ENCODE assay signal across 1 cellular context in the genomic region with DNA sequence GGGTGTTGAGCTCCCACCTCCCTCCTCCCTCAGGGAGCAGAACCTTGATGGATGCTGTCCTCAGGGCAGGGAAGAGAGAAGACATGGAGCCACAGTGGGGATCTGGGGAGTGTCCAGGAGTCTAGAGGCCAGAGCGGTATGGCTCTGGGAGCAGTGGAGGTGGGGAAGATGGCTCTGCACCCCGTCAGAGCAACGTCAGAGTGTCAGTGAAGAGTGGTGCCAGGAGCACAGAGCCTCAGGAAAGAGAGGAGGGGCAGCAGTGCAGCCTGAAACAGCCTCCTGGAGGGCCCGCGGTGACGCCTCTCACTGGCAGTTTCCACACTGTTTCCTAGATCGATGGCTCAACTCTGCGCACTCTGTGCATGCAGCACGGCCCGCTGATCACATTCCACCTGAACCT.
TF ChIP-seq lines count a peak whose summit lies in the region.

No MANE protein-coding gene starts in this region.

TF ChIP-seq in H1, 55 proteins besides CTCF, POLR2A, EP300 and RAD21:
- TF ChIP-seq MAFK (IDR thresholded peaks at IDR 0.05; ENCODE audit: low read depth, low read length) (no peak), SP1 (IDR thresholded peaks at IDR 0.05; ENCODE audit: low read depth, low read length) (no peak), EZH2 (IDR thresholded peaks at IDR 0.05; ENCODE audit: low read depth, low read length, severe bottlenecking) (no peak), KDM4A (IDR thresholded peaks at IDR 0.05; ENCODE audit: low read depth, low read length, severe bottlenecking) (no peak), NANOG (IDR thresholded peaks at IDR 0.05; ENCODE audit: insufficient read depth, low read depth, low read length, poor library complexity, severe bottlenecking) (no peak), CEBPB (IDR thresholded peaks at IDR 0.05; ENCODE audit: low read depth, low read length) (no peak), SP4 (IDR thresholded peaks at IDR 0.05; ENCODE audit: low read length) (no peak), KDM1A (IDR thresholded peaks at IDR 0.05; ENCODE audit: borderline replicate concordance, low read length) (no peak), TAF1 (IDR thresholded peaks at IDR 0.05; ENCODE audit: low read depth, low read length) (no peak), CBX8 (IDR thresholded peaks at IDR 0.05; ENCODE audit: borderline replicate concordance, low read depth, low read length) (no peak), ZNF274 (IDR thresholded peaks at IDR 0.05; ENCODE audit: borderline replicate concordance, extremely low read depth, low read length) (no peak), JUN (IDR thresholded peaks at IDR 0.05; ENCODE audit: low read depth, low read length) (no peak), POLR2AphosphoS5 (IDR thresholded peaks at IDR 0.05; ENCODE audit: low read depth, low read length) (no peak)
- TF ChIP-seq, protein P1, sequence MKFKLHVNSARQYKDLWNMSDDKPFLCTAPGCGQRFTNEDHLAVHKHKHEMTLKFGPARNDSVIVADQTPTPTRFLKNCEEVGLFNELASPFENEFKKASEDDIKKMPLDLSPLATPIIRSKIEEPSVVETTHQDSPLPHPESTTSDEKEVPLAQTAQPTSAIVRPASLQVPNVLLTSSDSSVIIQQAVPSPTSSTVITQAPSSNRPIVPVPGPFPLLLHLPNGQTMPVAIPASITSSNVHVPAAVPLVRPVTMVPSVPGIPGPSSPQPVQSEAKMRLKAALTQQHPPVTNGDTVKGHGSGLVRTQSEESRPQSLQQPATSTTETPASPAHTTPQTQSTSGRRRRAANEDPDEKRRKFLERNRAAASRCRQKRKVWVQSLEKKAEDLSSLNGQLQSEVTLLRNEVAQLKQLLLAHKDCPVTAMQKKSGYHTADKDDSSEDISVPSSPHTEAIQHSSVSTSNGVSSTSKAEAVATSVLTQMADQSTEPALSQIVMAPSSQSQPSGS (IDR thresholded peaks at IDR 0.05; ENCODE audit: low read length): no peak
